In genomic region chr2:119469661-119470297, GRCh38 we compare ENCODE assay signal across 32 cellular contexts. TPM values are rescaled to one million over a fixed set of nuclear protein-coding genes. Genes with fewer than 3 reads are reported as not detected.
DNase-seq lines count a peak whose midpoint lies in the region; ATAC-seq and TF ChIP-seq lines count a peak whose summit lies in the region.
"Had no signal": no experiment of that assay in that cellular context is flagged by ENCODE, and none has a peak within 500 bp of the region (broad histone marks: within the 10 kb centered on the region; RNA-seq: fewer than 3 reads in every experiment).

No MANE protein-coding gene starts in this region.

- no peak overlapping the region for H3K23ac ChIP-seq in neuronal stem cell (ENCODE audit: low read depth, low read length, poor library complexity)

- H3K4me2 ChIP-seq in neuronal stem cell (ENCODE audit: insufficient read depth, low read length, poor library complexity, severe bottlenecking) = no peak overlapping the region

- no peak overlapping the region for H3K9ac ChIP-seq in neuronal stem cell (ENCODE audit: low read depth, low read length, poor library complexity)

- no peak overlapping the region for H2BK15ac ChIP-seq in neuronal stem cell (ENCODE audit: low read length)

- ATAC-seq in left lung = peak; percentile 67

- no peak overlapping the region for H3K18ac ChIP-seq in neuronal stem cell (ENCODE audit: low read length)

- H3K9me3 ChIP-seq in left lung (no peaks in the 10 kb centered on the region), neuronal stem cell (replicated peaks in 1 of 2; ENCODE audit: control insufficient read depth in 2 of 2, insufficient read depth in 1 of 2, low read depth in 1 of 2, low read length in 2 of 2) (no peaks in the 10 kb centered on the region)
- H3K9me3 ChIP-seq: prostate gland, SJSA1, uterus had no signal

- peak overlapping the region in 1 of 2 donors; percentile 19 for H3K27ac ChIP-seq in left lung
- no peak overlapping the region for H3K27ac ChIP-seq in neuronal stem cell (replicated peaks; ENCODE audit: low read length)
- H3K27ac ChIP-seq: C4-2B, epithelial cell of prostate, prostate gland, SJSA1, uterus, VCaP had no signal

- H4K8ac ChIP-seq in neuronal stem cell (ENCODE audit: low read depth, low read length) = no peak overlapping the region

- H2BK120ac ChIP-seq in neuronal stem cell (ENCODE audit: low read depth, low read length) = no peak overlapping the region

- no peak overlapping the region for H4K91ac ChIP-seq in neuronal stem cell (ENCODE audit: low read depth, low read length, poor library complexity)

- no peak overlapping the region for H2BK12ac ChIP-seq in neuronal stem cell (ENCODE audit: low read length)

- no peak overlapping the region for H2BK5ac ChIP-seq in neuronal stem cell (ENCODE audit: low read length)

- intact Hi-C loops in left lung (cut with DNase I) = loop anchor here in 1 of 2 donors (10.0 kb wide), 1 partner anchor 65 kb away; no protein-coding TSS in a partner anchor

- H2AK5ac ChIP-seq in neuronal stem cell (ENCODE audit: low read depth, low read length) = no peak overlapping the region

- DNase-seq in COLO668 (lab: John Stamatoyannopoulos, UW; ENCODE audit: unreplicated experiment) = peak; percentile 62
- DNase-seq in NCI-H1092 (lab: John Stamatoyannopoulos, UW) = peak; percentile 43
- peak; percentile 94 for DNase-seq in NCI-H510A treated with DMSO at 0.1 percent for 48 hours (lab: John Stamatoyannopoulos, UW)
- DNase-seq in left lung = no peak
- no peak for DNase-seq in GM19240 (ENCODE audit: insufficient read length, low spot score)
- no peak for DNase-seq in neuronal stem cell (ENCODE audit: low spot score)
- DNase-seq in DMS 273 (lab: John Stamatoyannopoulos, UW; ENCODE audit: unreplicated experiment) = no peak
- DNase-seq in NCI-H2227 (lab: John Stamatoyannopoulos, UW; ENCODE audit: unreplicated experiment) = no peak
- DNase-seq: activated CD4-positive, alpha-beta T cell treated with anti-CD3 and anti-CD28 coated beads, Interleukin-2, amount 50 U/mL, for 4 hours; activated naive CD4-positive, alpha-beta T cell; activated T-cell treated with anti-CD3 and anti-CD28 coated beads for 4 hours; amygdala; caudate nucleus; DND-41; foreskin fibroblast; KG1; mesendoderm; MV-4-11; small intestine; stimulated activated CD4-positive, alpha-beta T cell treated with anti-CD3 and anti-CD28 coated beads, Interleukin-4, amount 100 ng/mL, for 24 hours; substantia nigra; uterus had no signal

- H3K4ac ChIP-seq in neuronal stem cell (ENCODE audit: low read length) = no peak overlapping the region

- no peaks in the 10 kb centered on the region for H3K79me1 ChIP-seq in neuronal stem cell (ENCODE audit: low read depth, low read length)

- H3K27me3 ChIP-seq in left lung (no peaks in the 10 kb centered on the region), neuronal stem cell (ENCODE audit: control insufficient read depth in 3 of 3, insufficient read depth in 3 of 3, low read depth in 1 of 3, low read length in 3 of 3) (peaks cover 0 to 3% (median 0%) of the 10 kb centered on the region in 3 experiments)
- H3K27me3 ChIP-seq: uterus had no signal

- H3K4me3 ChIP-seq in left lung (no peak overlapping the region), neuronal stem cell (ENCODE audit: low read length in 2 of 2) (no peak overlapping the region)
- H3K4me3 ChIP-seq: prostate gland, SJSA1, uterus had no signal

- H3K14ac ChIP-seq in neuronal stem cell (ENCODE audit: low read length) = no peak overlapping the region

- WGBS in neuronal stem cell (ENCODE audit: extremely low coverage in 2 of 2, insufficient read length in 2 of 2, insufficient replicate concordance in 1 of 2), 2 donors = no CpG with 5 or more reads among the region's 2 CpGs

- H2AFZ ChIP-seq in neuronal stem cell (ENCODE audit: low read length) = no peak overlapping the region

- TF ChIP-seq CTCF in left lung (IDR thresholded peaks at IDR 0.05) = no peak

- peaks cover 9 to 16% of the 10 kb centered on the region in 2 donors for H3K4me1 ChIP-seq in left lung
- H3K4me1 ChIP-seq in neuronal stem cell (ENCODE audit: control insufficient read depth in 2 of 2, insufficient read depth in 1 of 2, low read depth in 1 of 2, low read length in 2 of 2) = no peaks in the 10 kb centered on the region
- H3K4me1 ChIP-seq: prostate gland, SJSA1, uterus had no signal

- H3K36me3 ChIP-seq in left lung (no peaks in the 10 kb centered on the region), neuronal stem cell (replicated peaks in 1 of 2; ENCODE audit: control insufficient read depth in 2 of 2, insufficient read depth in 2 of 2, low read length in 2 of 2) (no peaks in the 10 kb centered on the region)
- H3K36me3 ChIP-seq: prostate gland, SJSA1, uterus had no signal

RNA-seq across cellular contexts. Expression of gene TMEM37, which starts 38.1 kb away (rescaled TPM):
- 10 to 100 TPM; 15.3 to 31.2 TPM for total RNA-seq in left lung
- 0.71 TPM for polyA plus RNA-seq in neuronal stem cell (2013, experiment 1 of 2)
- polyA plus RNA-seq in neuronal stem cell (2013, experiment 2 of 2) = 0.58 TPM
- total RNA-seq: OCI-LY7, SJSA1 had no signal
- polyA plus RNA-seq: neural cell had no signal

RNA-seq across cellular contexts. Expression of gene SCTR, which starts 54.5 kb away (rescaled TPM):
- 10 to 100 TPM; 10.1 to 13.7 TPM for total RNA-seq in left lung
- polyA plus RNA-seq in neuronal stem cell (2013, experiment 1 of 2) = not detected
- polyA plus RNA-seq in neuronal stem cell (2013, experiment 2 of 2) = not detected
- total RNA-seq: A673, dermis microvascular lymphatic vessel endothelial cell, NCI-H460, OCI-LY7, prostate gland, SJSA1, uterus had no signal

Comparison
In these comparisons a context has a peak if more than half of its experiments do, and no peak if none do; other contexts are left out.
1. DNase-seq: peak in COLO668 (single experiment), NCI-H1092 (single experiment) and NCI-H510A treated with DMSO at 0.1 percent for 48 hours (single experiment); none in left lung (0 of 2), GM19240 (single experiment), neuronal stem cell (single experiment), DMS 273 (single experiment) and NCI-H2227 (single experiment).